22 cellular contexts compared by ENCODE assay signal in the genomic region with DNA sequence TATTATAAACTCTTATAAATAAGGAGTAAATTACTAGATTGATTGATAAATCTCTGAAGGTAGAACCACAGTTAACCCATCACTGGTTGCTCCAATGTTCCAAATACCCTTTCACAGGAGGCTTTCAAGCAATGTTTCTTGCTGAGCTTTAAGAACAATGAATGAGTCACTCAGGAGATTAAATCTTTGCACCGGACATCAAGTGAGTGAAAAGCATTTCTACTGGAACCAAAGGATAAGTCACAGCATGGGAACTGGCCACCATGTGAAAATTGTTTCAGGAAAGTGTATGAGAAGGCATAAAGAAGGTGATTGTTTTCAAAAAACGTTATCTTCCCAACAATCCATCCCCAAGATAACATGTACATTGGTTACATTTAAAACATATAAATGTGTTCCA.
DNase-seq lines count a peak whose midpoint lies in the region; ATAC-seq and TF ChIP-seq lines count a peak whose summit lies in the region.
"Had no signal": no experiment of that assay in that cellular context is flagged by ENCODE, and none has a peak within 500 bp of the region (broad histone marks: within the 10 kb centered on the region; RNA-seq: fewer than 3 reads in every experiment).

No MANE protein-coding gene starts in this region.

- ATAC-seq in SK-N-SH treated with all-trans-retinoic acid at 6 μM for 48 hours (no peak), GM19397 (IDR thresholded peaks at IDR 0.05; ENCODE audit: unreplicated experiment) (no peak), HG03354 (IDR thresholded peaks at IDR 0.05; ENCODE audit: poor library complexity, severe bottlenecking, unreplicated experiment) (no peak)
- ATAC-seq: CD8-positive, alpha-beta T cell; K562 had no signal

- H3F3A ChIP-seq in SK-N-SH (replicated peaks; ENCODE audit: insufficient read depth): peaks cover 11% of the 10 kb centered on the region

- H3K9me2 ChIP-seq in SK-N-SH: peaks cover 3% of the 10 kb centered on the region; the same call in 1 of the 2 replicates

- H3K27ac ChIP-seq in SK-N-SH (ENCODE audit: low read depth in 2 of 2, low read length in 1 of 2): peak overlapping the region in 1 of 2 experiments; percentile 84; a peak in 2 of 4 replicates
- H3K27ac ChIP-seq: 22Rv1; BLaER1 treated with 17β-estradiol and CSF1 and Interleukin-3, amounts not matched to agents 10 nM and 100 nM had no signal

- H2AFZ ChIP-seq in SK-N-SH (ENCODE audit: low read depth): no peak overlapping the region

- no peaks in the 10 kb centered on the region for H3K4me1 ChIP-seq in SK-N-SH (ENCODE audit: control insufficient read depth in 1 of 2, insufficient read depth in 2 of 2, low read depth in 1 of 2, low read length in 1 of 2)
- H3K4me1 ChIP-seq: BLaER1 treated with 17β-estradiol and CSF1 and Interleukin-3, amounts not matched to agents 10 nM and 100 nM had no signal

- H3K9ac ChIP-seq in SK-N-SH: no peak overlapping the region
- H3K9ac ChIP-seq: BLaER1 treated with 17β-estradiol and CSF1 and Interleukin-3, amounts not matched to agents 10 nM and 100 nM had no signal

- H3K4me1 Mint-ChIP-seq in T-helper 2 cell treated with Interferon-gamma antibody and Interleukin-4, amounts not matched to agents 5 μg/mL and 100 μg/mL, for 36 hours (ENCODE audit: low read depth): no peaks in the 10 kb centered on the region

- CTCF ChIA-PET in SK-N-SH (lab: Yijun Ruan, JAX): no interaction called here

- DNase-seq in SK-N-SH: no peak
- peak; percentile 31 for DNase-seq in choroid plexus epithelial cell (ENCODE audit: low read depth)
- DNase-seq in kidney epithelial cell (ENCODE audit: low read depth): peak; percentile 14
- no peak for DNase-seq in T-helper 2 cell treated with Interferon-gamma antibody and Interleukin-4, amounts not matched to agents 5 μg/mL and 100 μg/mL, for 36 hours (ENCODE audit: low spot score)
- no peak for DNase-seq in DMS114 treated with DMSO at 0.1 percent for 48 hours (lab: John Stamatoyannopoulos, UW; ENCODE audit: unreplicated experiment)
- DNase-seq: ACHN; CD8-positive, alpha-beta T cell; DMS153; MM.1S; NCI-H1048; NCI-H1436 treated with DMSO at 0.1 percent for 48 hours; NCI-H2029; NCI-H2227 treated with DMSO at 0.1 percent for 48 hours; NCI-H510A; NCI-H748 treated with DMSO at 0.1 percent for 48 hours; SIG-M5 had no signal

- no peaks in the 10 kb centered on the region for H3K36me3 Mint-ChIP-seq in T-helper 2 cell treated with Interferon-gamma antibody and Interleukin-4, amounts not matched to agents 5 μg/mL and 100 μg/mL, for 36 hours (ENCODE audit: low read depth)
- H3K36me3 Mint-ChIP-seq: CD8-positive, alpha-beta T cell had no signal

- H3K36me3 ChIP-seq in SK-N-SH (replicated peaks in 1 of 2; ENCODE audit: control insufficient read depth in 1 of 2, insufficient read depth in 2 of 2, low read length in 1 of 2): no peaks in the 10 kb centered on the region
- no peaks in the 10 kb centered on the region for H3K36me3 ChIP-seq in kidney epithelial cell (ENCODE audit: control insufficient read depth, insufficient read depth, low read length)
- H3K36me3 ChIP-seq: BLaER1 treated with 17β-estradiol and CSF1 and Interleukin-3, amounts not matched to agents 10 nM and 100 nM had no signal

- no peaks in the 10 kb centered on the region for H3K27me3 Mint-ChIP-seq in T-helper 2 cell treated with Interferon-gamma antibody and Interleukin-4, amounts not matched to agents 5 μg/mL and 100 μg/mL, for 36 hours (ENCODE audit: low read depth)

- H3K4me3 ChIP-seq in SK-N-SH (ENCODE audit: low read depth in 2 of 2, low read length in 1 of 2) (no peak overlapping the region), choroid plexus epithelial cell (ENCODE audit: low read depth, low read length) (no peak overlapping the region), kidney epithelial cell (ENCODE audit: low read depth, low read length) (no peak overlapping the region)
- H3K4me3 ChIP-seq: BLaER1 treated with 17β-estradiol and CSF1 and Interleukin-3, amounts not matched to agents 10 nM and 100 nM; K562 had no signal

- H3K4me3 Mint-ChIP-seq in T-helper 2 cell treated with Interferon-gamma antibody and Interleukin-4, amounts not matched to agents 5 μg/mL and 100 μg/mL, for 36 hours: no peak overlapping the region
- H3K4me3 Mint-ChIP-seq: CD8-positive, alpha-beta T cell had no signal

- H3K27ac Mint-ChIP-seq in T-helper 2 cell treated with Interferon-gamma antibody and Interleukin-4, amounts not matched to agents 5 μg/mL and 100 μg/mL, for 36 hours: no peak overlapping the region
- H3K27ac Mint-ChIP-seq: CD8-positive, alpha-beta T cell had no signal

- POLR2A ChIA-PET in SK-N-SH (lab: Yijun Ruan, JAX): no interaction called here

- peaks cover 14% of the 10 kb centered on the region for H3K9me3 Mint-ChIP-seq in T-helper 2 cell treated with Interferon-gamma antibody and Interleukin-4, amounts not matched to agents 5 μg/mL and 100 μg/mL, for 36 hours

- no peaks in the 10 kb centered on the region for H3K9me3 ChIP-seq in SK-N-SH
- H3K9me3 ChIP-seq: BLaER1 treated with 17β-estradiol and CSF1 and Interleukin-3, amounts not matched to agents 10 nM and 100 nM had no signal

- TF ChIP-seq CTCF in SK-N-SH (IDR thresholded peaks at IDR 0.05) (no peak), choroid plexus epithelial cell (conservative IDR thresholded peaks at IDR 0.05; ENCODE audit: low read depth, low read length) (no peak), kidney epithelial cell (IDR thresholded peaks at IDR 0.05; ENCODE audit: insufficient read depth, low read length, poor library complexity, severe bottlenecking) (no peak)

- 0 out of 2 replicates have a peak overlapping the region, but pooled peaks have one; percentile 35 for H3K4me2 ChIP-seq in SK-N-SH
- H3K4me2 ChIP-seq: BLaER1 treated with 17β-estradiol and CSF1 and Interleukin-3, amounts not matched to agents 10 nM and 100 nM had no signal

- no peaks in the 10 kb centered on the region for H3K27me3 ChIP-seq in SK-N-SH (ENCODE audit: insufficient read depth)
- H3K27me3 ChIP-seq in kidney epithelial cell (ENCODE audit: control insufficient read depth, insufficient read depth, low read length): no peaks in the 10 kb centered on the region
- H3K27me3 ChIP-seq: BLaER1 treated with 17β-estradiol and CSF1 and Interleukin-3, amounts not matched to agents 10 nM and 100 nM had no signal

- peaks cover 4% of the 10 kb centered on the region for H3K79me2 ChIP-seq in SK-N-SH (ENCODE audit: insufficient read depth)

- TF ChIP-seq EP300 in SK-N-SH (IDR thresholded peaks at IDR 0.05; ENCODE audit: borderline replicate concordance in 1 of 2, low read depth in 1 of 2, low read length in 1 of 2): no peak

- no peak for TF ChIP-seq RAD21 in SK-N-SH (IDR thresholded peaks at IDR 0.05; ENCODE audit: low read length)

- WGBS in SK-N-SH (ENCODE audit: low lambda C conversion rate): 20% methylated on average over 2 of the region's 2 CpGs

- no peaks in the 10 kb centered on the region for H4K20me1 ChIP-seq in SK-N-SH (ENCODE audit: insufficient read depth)
- H4K20me1 ChIP-seq: BLaER1 treated with 17β-estradiol and CSF1 and Interleukin-3, amounts not matched to agents 10 nM and 100 nM had no signal

TF ChIP-seq in SK-N-SH, 30 proteins besides CTCF, POLR2A, EP300 and RAD21 (continues in another document):
- TF ChIP-seq, protein P1, sequence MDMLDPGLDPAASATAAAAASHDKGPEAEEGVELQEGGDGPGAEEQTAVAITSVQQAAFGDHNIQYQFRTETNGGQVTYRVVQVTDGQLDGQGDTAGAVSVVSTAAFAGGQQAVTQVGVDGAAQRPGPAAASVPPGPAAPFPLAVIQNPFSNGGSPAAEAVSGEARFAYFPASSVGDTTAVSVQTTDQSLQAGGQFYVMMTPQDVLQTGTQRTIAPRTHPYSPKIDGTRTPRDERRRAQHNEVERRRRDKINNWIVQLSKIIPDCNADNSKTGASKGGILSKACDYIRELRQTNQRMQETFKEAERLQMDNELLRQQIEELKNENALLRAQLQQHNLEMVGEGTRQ (IDR thresholded peaks at IDR 0.05; ENCODE audit: borderline replicate concordance, low read depth, low read length): no peak
- TF ChIP-seq ELF1 (IDR thresholded peaks at IDR 0.05) (no peak), SIN3A (IDR thresholded peaks at IDR 0.05; ENCODE audit: borderline replicate concordance, low read depth, low read length) (no peak), RXRA (IDR thresholded peaks at IDR 0.05; ENCODE audit: borderline replicate concordance, low read depth) (0 out of 2 replicates have a peak, but pooled peaks have one; percentile 8), SMC3 (IDR thresholded peaks at IDR 0.05; ENCODE audit: low read depth, low read length) (no peak)

TF ChIP-seq in SK-N-SH treated with all-trans-retinoic acid at 6 μM for 48 hours, 23 proteins besides CTCF, POLR2A, EP300 and RAD21:
- TF ChIP-seq ZFP3 (CRISPR knock-in tag; IDR thresholded peaks at IDR 0.05): no peak
- TF ChIP-seq PPARA (CRISPR knock-in tag; IDR thresholded peaks at IDR 0.05; ENCODE audit: borderline replicate concordance): no peak
- no peak for TF ChIP-seq ESRRG (CRISPR knock-in tag; IDR thresholded peaks at IDR 0.05)
- no peak for TF ChIP-seq TOX (CRISPR knock-in tag; IDR thresholded peaks at IDR 0.05; ENCODE audit: borderline replicate concordance)

Comparison
In these comparisons a context has a peak if more than half of its experiments do, and no peak if none do; other contexts are left out.
1. DNase-seq: peak in choroid plexus epithelial cell (single experiment) and kidney epithelial cell (single experiment); none in SK-N-SH (single experiment), T-helper 2 cell treated with Interferon-gamma antibody and Interleukin-4, amounts not matched to agents 5 μg/mL and 100 μg/mL, for 36 hours (single experiment) and DMS114 treated with DMSO at 0.1 percent for 48 hours (single experiment).